Comparison of ENCODE assay signal across 9 cellular contexts in the genomic region with DNA sequence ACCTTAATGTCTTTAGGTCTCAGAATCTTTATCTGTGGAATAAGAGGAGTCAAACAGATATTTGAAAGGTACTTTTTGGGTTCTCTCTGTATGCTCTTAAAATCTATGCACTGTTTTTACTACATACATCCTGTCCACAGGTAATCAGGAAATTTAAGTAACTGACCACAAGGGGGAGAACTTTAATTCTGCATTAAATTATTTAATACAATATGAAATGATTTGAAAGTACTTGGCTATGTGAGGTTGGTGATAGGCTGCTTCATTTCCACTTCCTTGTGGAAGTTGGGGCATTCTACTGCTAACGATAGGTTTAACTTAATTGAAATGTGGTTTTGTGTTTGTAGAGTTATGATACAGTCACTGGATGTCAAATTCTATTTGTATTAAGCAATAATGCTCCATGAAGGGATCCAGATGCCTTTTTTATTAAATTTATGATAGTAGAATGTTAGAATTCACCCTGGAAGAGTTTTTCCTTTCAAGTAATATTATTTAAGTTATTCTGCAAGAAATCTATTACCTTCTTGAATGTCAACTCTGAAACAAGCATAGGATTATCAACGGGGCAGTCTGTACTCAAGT. TPM values are rescaled to one million over a fixed set of nuclear protein-coding genes. Genes with fewer than 3 reads are reported as not detected.
DNase-seq lines count a peak whose midpoint lies in the region; ATAC-seq, FAIRE-seq and TF ChIP-seq lines count a peak whose summit lies in the region.
"Had no signal": no experiment of that assay in that cellular context is flagged by ENCODE, and none has a peak within 500 bp of the region (broad histone marks: within the 10 kb centered on the region; RNA-seq: fewer than 3 reads in every experiment).

No MANE protein-coding gene starts in this region.

- no peaks in the 10 kb centered on the region for H3K4me1 ChIP-seq in CD8-positive, alpha-beta T cell (ENCODE audit: insufficient read depth, low read length)

- peak; percentile 81 for FAIRE-seq in RCC 7860 (lab: Jason Lieb, UNC)

- no peak for DNase-seq in CD8-positive, alpha-beta T cell
- peak; percentile 19 for DNase-seq in RCC 7860 (ENCODE audit: low spot score)
- peak; percentile 18 for DNase-seq in glomerular endothelial cell (ENCODE audit: extremely low read depth, low read depth, low spot score)
- no peak for DNase-seq in central memory CD4-positive, alpha-beta T cell

- no peaks in the 10 kb centered on the region for H3K9me3 ChIP-seq in CD8-positive, alpha-beta T cell (ENCODE audit: low read length)

- H3K27me3 ChIP-seq in CD8-positive, alpha-beta T cell (ENCODE audit: insufficient read depth, low read length) = no peaks in the 10 kb centered on the region

- POLR2A ChIA-PET in CD8-positive, alpha-beta T cell (lab: Charles Lee) = no interaction called here

- H3K36me3 ChIP-seq in CD8-positive, alpha-beta T cell (ENCODE audit: insufficient read depth, low read length) = no peaks in the 10 kb centered on the region

- ATAC-seq in CD8-positive, alpha-beta T cell = no peak
- peak; percentile 55 for ATAC-seq in GM21576 (IDR thresholded peaks at IDR 0.05; ENCODE audit: unreplicated experiment)
- ATAC-seq in stimulated activated memory B cell treated with anti-CD40 and anti-IgM and Interleukin-4, amounts not matched to agents 10 μg/mL and 1 μg/mL and 100 μg/mL, for 72 hours = no peak
- no peak for ATAC-seq in HG03045 (IDR thresholded peaks at IDR 0.05; ENCODE audit: unreplicated experiment)
- ATAC-seq in HG02588 (IDR thresholded peaks at IDR 0.05; ENCODE audit: unreplicated experiment) = no peak

- no peaks in the 10 kb centered on the region for H3K36me3 Mint-ChIP-seq in CD8-positive, alpha-beta T cell
- H3K36me3 Mint-ChIP-seq in stimulated activated memory B cell treated with anti-CD40 and anti-IgM and Interleukin-4, amounts not matched to agents 10 μg/mL and 1 μg/mL and 100 μg/mL, for 72 hours = no peaks in the 10 kb centered on the region

- H3K9me3 Mint-ChIP-seq in CD8-positive, alpha-beta T cell = no peaks in the 10 kb centered on the region
- no peaks in the 10 kb centered on the region for H3K9me3 Mint-ChIP-seq in stimulated activated memory B cell treated with anti-CD40 and anti-IgM and Interleukin-4, amounts not matched to agents 10 μg/mL and 1 μg/mL and 100 μg/mL, for 72 hours

- H3K27ac Mint-ChIP-seq in CD8-positive, alpha-beta T cell = no peak overlapping the region
- H3K27ac Mint-ChIP-seq in stimulated activated memory B cell treated with anti-CD40 and anti-IgM and Interleukin-4, amounts not matched to agents 10 μg/mL and 1 μg/mL and 100 μg/mL, for 72 hours = no peak overlapping the region

- no peaks in the 10 kb centered on the region for H3K27me3 Mint-ChIP-seq in CD8-positive, alpha-beta T cell (ENCODE audit: low read depth)
- no peaks in the 10 kb centered on the region for H3K27me3 Mint-ChIP-seq in stimulated activated memory B cell treated with anti-CD40 and anti-IgM and Interleukin-4, amounts not matched to agents 10 μg/mL and 1 μg/mL and 100 μg/mL, for 72 hours

- H3K4me1 Mint-ChIP-seq in CD8-positive, alpha-beta T cell (ENCODE audit: low read depth) = no peaks in the 10 kb centered on the region
- H3K4me1 Mint-ChIP-seq in stimulated activated memory B cell treated with anti-CD40 and anti-IgM and Interleukin-4, amounts not matched to agents 10 μg/mL and 1 μg/mL and 100 μg/mL, for 72 hours = no peaks in the 10 kb centered on the region

- no peak overlapping the region for H3K27ac ChIP-seq in CD8-positive, alpha-beta T cell (ENCODE audit: low read depth, low read length)

- no peak overlapping the region for H3K4me3 Mint-ChIP-seq in CD8-positive, alpha-beta T cell
- H3K4me3 Mint-ChIP-seq in stimulated activated memory B cell treated with anti-CD40 and anti-IgM and Interleukin-4, amounts not matched to agents 10 μg/mL and 1 μg/mL and 100 μg/mL, for 72 hours = no peak overlapping the region

- CTCF ChIA-PET in CD8-positive, alpha-beta T cell (lab: Charles Lee) = interaction anchor here (1.1 kb wide), 1 partner anchor 833 kb away, joined by 3 read pairs; no protein-coding TSS in a partner anchor

- no peak overlapping the region for H3K4me3 ChIP-seq in CD8-positive, alpha-beta T cell (ENCODE audit: low read depth, low read length)

- TF ChIP-seq CTCF in CD8-positive, alpha-beta T cell (IDR thresholded peaks at IDR 0.05) = peak; percentile 69

- intact Hi-C loops in CD8-positive, alpha-beta T cell (cut with DNase I, micrococcal nuclease) = loop anchor here in 1 of 2 experiments (2.0 to 10.0 kb wide), 3 partner anchors 833 to 1638 kb away; no protein-coding TSS in a partner anchor

RNA-seq across cellular contexts. Expression of a gene that starts 6.0 kb away (rescaled TPM):
- not detected for total RNA-seq in CD8-positive, alpha-beta T cell
- not detected in 2 replicates for total RNA-seq in glomerular endothelial cell
- total RNA-seq: subcutaneous adipose tissue had no signal

RNA-seq across cellular contexts. Expression of a gene that starts 30.1 kb away (rescaled TPM):
- total RNA-seq in CD8-positive, alpha-beta T cell = not detected
- total RNA-seq in glomerular endothelial cell = not detected in 2 replicates
- total RNA-seq: subcutaneous adipose tissue had no signal

Comparison
In these comparisons a context has a peak if more than half of its experiments do, and no peak if none do; other contexts are left out.
1. DNase-seq: peak in RCC 7860 (single experiment) and glomerular endothelial cell (single experiment); none in CD8-positive, alpha-beta T cell (0 of 7) and central memory CD4-positive, alpha-beta T cell (single experiment).